In the genomic region with DNA sequence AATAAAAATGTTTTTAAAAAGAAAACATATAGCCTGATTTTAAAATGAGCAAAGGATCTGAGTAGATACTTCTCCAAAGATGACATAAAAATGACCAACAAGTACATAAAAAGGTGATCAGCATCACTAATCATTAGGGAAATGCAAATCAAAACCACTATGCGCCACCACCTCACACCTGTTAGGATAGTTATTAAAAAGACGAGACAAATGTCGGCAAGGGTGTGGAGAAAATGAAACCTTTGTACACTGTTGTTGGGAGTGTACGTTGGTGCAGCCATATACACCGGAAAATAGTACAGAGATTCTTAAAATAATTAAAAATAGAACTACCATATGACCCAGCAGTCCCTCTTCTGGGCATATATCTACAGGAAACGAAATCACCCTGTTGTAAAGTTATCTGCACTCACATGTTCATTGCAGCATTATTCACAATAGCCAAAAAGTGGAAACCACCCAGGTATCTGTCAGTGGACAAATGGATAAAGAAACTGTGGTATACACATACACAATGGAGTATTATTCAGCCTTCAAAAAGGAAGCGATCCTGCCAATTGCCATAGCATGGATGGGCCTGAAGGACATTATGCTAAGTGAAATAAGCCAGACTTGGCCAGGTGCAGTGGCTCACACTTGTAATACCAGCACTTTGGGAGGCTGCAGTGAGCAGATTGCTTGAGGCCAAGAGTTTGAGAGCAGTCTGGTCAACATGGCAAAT, we compare ENCODE assay signal across 29 cellular contexts.
"Had no signal": no experiment of that assay in that cellular context is flagged by ENCODE, and none has a peak within 500 bp of the region (broad histone marks: within the 10 kb centered on the region; RNA-seq: fewer than 3 reads in every experiment).

No MANE protein-coding gene starts in this region.

- FAIRE-seq: frontal cortex had no signal

- H3K36me3 ChIP-seq: ascending aorta, breast epithelium, cardiac muscle cell had no signal

- H3K27me3 ChIP-seq: ascending aorta, breast epithelium, cardiac muscle cell, dorsolateral prefrontal cortex, heart right ventricle, hepatocyte had no signal

- ATAC-seq: activated CD4-positive, alpha-beta T cell treated with anti-CD3 and anti-CD28 coated beads for 36 hours; activated naive CD4-positive, alpha-beta T cell treated with anti-CD3 and anti-CD28 coated beads, Interleukin-2, amount 50 U/mL, for 72 hours; activated T-cell treated with anti-CD3 and anti-CD28 coated beads, Interleukin-2, amount 50 U/mL, for 72 hours; esophagus mucosa; heart right ventricle; T-helper 17 cell had no signal

- H3K27ac ChIP-seq: ascending aorta, breast epithelium, cardiac muscle cell, coronary artery, dorsolateral prefrontal cortex, heart right ventricle, hepatocyte had no signal

- H3K4me3 ChIP-seq: ascending aorta, breast epithelium, cardiac muscle cell, coronary artery, dorsolateral prefrontal cortex, heart right ventricle, hepatocyte had no signal

- DNase-seq: activated CD4-positive, alpha-beta memory T cell treated with anti-CD3 and anti-CD28 coated beads, Interleukin-2, amount 10 ng/mL, durations not matched to agents 7 days and 5 days; activated CD4-positive, alpha-beta T cell treated with anti-CD3 and anti-CD28 coated beads for 36 hours; activated CD4-positive, alpha-beta T cell treated with anti-CD3 and anti-CD28 coated beads, Interleukin-2, amount 10 ng/mL, durations not matched to agents 7 days and 5 days; activated CD4-positive, alpha-beta T cell treated with anti-CD3 and anti-CD28 coated beads, Interleukin-2, amount 50 U/mL, for 4 hours; activated CD4-positive, CD25-positive, alpha-beta regulatory T cell; activated CD4-positive, CD25-positive, alpha-beta regulatory T cell treated with anti-CD3 and anti-CD28 coated beads, Interleukin-2, amount 50 U/mL, for 72 hours; activated CD8-positive, alpha-beta memory T cell treated with anti-CD3 and anti-CD28 coated beads, Interleukin-2, amount 50 U/mL, for 48 hours; activated gamma-delta T cell; activated naive CD4-positive, alpha-beta T cell; activated naive CD4-positive, alpha-beta T cell treated with anti-CD3 and anti-CD28 coated beads, Interleukin-2, amount 10 ng/mL, durations not matched to agents 7 days and 5 days; activated naive CD8-positive, alpha-beta T cell treated with anti-CD3 and anti-CD28 coated beads, Interleukin-2, amount 10 ng/mL, durations not matched to agents 7 days and 5 days; activated T-cell treated with anti-CD3 and anti-CD28 coated beads for 4 hours; activated T-cell treated with anti-CD3 and anti-CD28 coated beads, Interleukin-2, amount 50 U/mL, for 24 hours; activated T-cell treated with anti-CD3 and anti-CD28 coated beads, Interleukin-2, amount 50 U/mL, for 72 hours; dorsolateral prefrontal cortex; effector memory CD4-positive, alpha-beta T cell; endodermal cell; foreskin fibroblast; heart right ventricle; T-helper 17 cell; T1000 had no signal

- H3K4me1 ChIP-seq: ascending aorta, breast epithelium, heart right ventricle had no signal
